23 cellular contexts compared by ENCODE assay signal in genomic region chr17:47368262-47368661, GRCh38. TPM values are rescaled to one million over a fixed set of nuclear protein-coding genes. Genes with fewer than 3 reads are reported as not detected.
DNase-seq lines count a peak whose midpoint lies in the region; ATAC-seq lines count a peak whose summit lies in the region.
"Had no signal": no experiment of that assay in that cellular context is flagged by ENCODE, and none has a peak within 500 bp of the region (broad histone marks: within the 10 kb centered on the region; RNA-seq: fewer than 3 reads in every experiment).

No MANE protein-coding gene starts in this region.

- DNase-seq in COLO668 (lab: John Stamatoyannopoulos, UW; ENCODE audit: unreplicated experiment) (peak; percentile 0), DMS79 treated with DMSO at 0.1 percent for 48 hours (lab: John Stamatoyannopoulos, UW) (peak; percentile 94), NCI-H345 (lab: John Stamatoyannopoulos, UW) (peak; percentile 88), midbrain (lab: John Stamatoyannopoulos, UW) (no peak), NCI-H1048 (lab: John Stamatoyannopoulos, UW) (no peak)
- DNase-seq: activated CD4-positive, alpha-beta memory T cell treated with anti-CD3 and anti-CD28 coated beads for 36 hours; activated CD4-positive, CD25-positive, alpha-beta regulatory T cell treated with anti-CD3 and anti-CD28 coated beads, Interleukin-2, amount 50 U/mL, for 72 hours; anterior cingulate cortex; colonic mucosa; COR-L47; effector CD8-positive, alpha-beta T cell; erythroblast; foreskin fibroblast; heart right ventricle; mammary epithelial cell; NCI-H2171 treated with DMSO at 0.1 percent for 48 hours; right cardiac atrium; SK-N-SH; spleen had no signal

- ATAC-seq in esophagus mucosa (peak; percentile 76), GM19397 (IDR thresholded peaks at IDR 0.05; ENCODE audit: unreplicated experiment) (no peak), GM19467 (IDR thresholded peaks at IDR 0.05; ENCODE audit: unreplicated experiment) (no peak)
- ATAC-seq: GM12878, heart right ventricle, right cardiac atrium had no signal

RNA-seq across cellular contexts. Expression of gene EFCAB13, which starts 44.5 kb away (rescaled TPM):
- 2.0 TPM for total RNA-seq in esophagus mucosa

Comparison
In these comparisons a context has a peak if more than half of its experiments do, and no peak if none do; other contexts are left out.
1. DNase-seq: peak in COLO668 (single experiment), DMS79 treated with DMSO at 0.1 percent for 48 hours (single experiment) and NCI-H345 (single experiment); none in midbrain (single experiment) and NCI-H1048 (single experiment).